Comparison of ENCODE assay signal across 8 cellular contexts in the genomic region with DNA sequence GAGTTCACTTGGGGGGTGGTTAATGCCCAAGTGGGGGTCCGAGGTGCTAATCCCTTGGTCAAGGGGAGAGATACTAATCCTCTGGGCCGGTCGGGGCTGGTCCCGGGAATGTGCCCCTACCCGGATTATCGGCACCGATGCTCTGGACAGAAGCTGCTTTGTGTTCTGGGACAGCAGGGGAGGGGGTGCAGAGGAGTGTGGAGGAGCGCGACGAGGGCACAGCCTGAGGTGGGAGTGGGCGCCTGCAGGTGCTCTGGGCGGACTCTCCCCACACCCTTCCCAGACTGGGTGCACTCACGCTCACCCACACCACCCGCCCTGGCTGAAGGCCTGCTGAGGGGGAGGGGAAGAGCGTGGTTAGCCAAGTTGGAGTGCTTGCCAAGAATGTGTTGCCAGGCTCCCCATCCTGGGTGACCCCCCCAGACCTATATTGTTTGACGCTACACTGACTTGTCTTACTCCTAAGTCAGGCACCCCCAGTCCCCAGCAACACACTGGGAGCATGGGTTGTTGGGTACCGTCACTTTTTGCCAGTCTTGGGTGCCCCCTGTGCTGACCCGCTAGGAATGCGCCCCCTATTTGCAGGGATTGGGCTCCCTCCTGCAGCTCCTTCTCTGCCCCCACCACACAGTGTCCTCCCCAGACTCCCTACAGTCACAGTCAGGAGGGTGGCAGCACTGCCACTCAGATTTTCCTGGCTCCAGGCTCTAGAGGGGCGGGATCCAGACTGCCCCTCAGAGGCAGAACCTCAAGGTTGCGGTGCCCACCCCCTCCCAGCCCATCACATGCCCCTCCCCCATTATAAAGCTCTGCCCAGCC. TPM values are rescaled to one million over a fixed set of nuclear protein-coding genes. Genes with fewer than 3 reads are reported as not detected.
DNase-seq lines count a peak whose midpoint lies in the region; ATAC-seq and TF ChIP-seq lines count a peak whose summit lies in the region.

No MANE protein-coding gene starts in this region.

- CTCF ChIA-PET in Caco-2 (lab: Charles Lee): interaction anchor here (0.6 to 1.7 kb wide), 3 partner anchors 32 to 179 kb away, joined by 4 to 7 read pairs (median 5); partner anchors contain the start of gene ABCB8

- DNase-seq in Caco-2: no peak
- DNase-seq in HT1080 (ENCODE audit: low read depth): peak; percentile 46
- DNase-seq in activated T-cell treated with anti-CD3 and anti-CD28 coated beads, Interleukin-2, amount 50 U/mL, for 72 hours: no peak
- no peak for DNase-seq in glutamatergic neuron
- DNase-seq in putamen (ENCODE audit: low spot score): peak; percentile 63
- no peak for DNase-seq in GM19240 (ENCODE audit: insufficient read length, low spot score)

- POLR2A ChIA-PET in Caco-2 (lab: Charles Lee): interaction anchor here (0.5 kb wide), 1 partner anchor 55 kb away, joined by 3 read pairs; no protein-coding TSS in a partner anchor

- ATAC-seq in activated T-cell treated with anti-CD3 and anti-CD28 coated beads, Interleukin-2, amount 50 U/mL, for 72 hours (replicated peaks in 1 of 2): no peak
- ATAC-seq in HG02798 (IDR thresholded peaks at IDR 0.05; ENCODE audit: poor library complexity, unreplicated experiment) (no peak), HG03025 (IDR thresholded peaks at IDR 0.05; ENCODE audit: low FRiP score, unreplicated experiment) (no peak)

- intact Hi-C loops in Caco-2 (cut with micrococcal nuclease; ENCODE audit: unreplicated experiment): no loop called here

- no peaks in the 10 kb centered on the region for H3K27me3 ChIP-seq in Caco-2 (replicated peaks; ENCODE audit: control insufficient read depth, insufficient read depth, low read length)

- H3K27me3 Mint-ChIP-seq in Caco-2 (ENCODE audit: insufficient read depth, unreplicated experiment): no peaks in the 10 kb centered on the region
- no peaks in the 10 kb centered on the region for H3K27me3 Mint-ChIP-seq in activated T-cell treated with anti-CD3 and anti-CD28 coated beads, Interleukin-2, amount 50 U/mL, for 72 hours (ENCODE audit: low read depth)
- peaks cover 19% of the 10 kb centered on the region for H3K27me3 Mint-ChIP-seq in glutamatergic neuron (ENCODE audit: unreplicated experiment)

- no peaks in the 10 kb centered on the region for H3K9me3 ChIP-seq in Caco-2

- H3K4me3 ChIP-seq in Caco-2 (ENCODE audit: low read depth, low read length): peak overlapping the region; percentile 59

- H3K27ac Mint-ChIP-seq in Caco-2 (ENCODE audit: unreplicated experiment) (peak overlapping the region; percentile 94), glutamatergic neuron (ENCODE audit: unreplicated experiment) (peak overlapping the region; percentile 78)
- no peak overlapping the region for H3K27ac Mint-ChIP-seq in activated T-cell treated with anti-CD3 and anti-CD28 coated beads, Interleukin-2, amount 50 U/mL, for 72 hours

- H3K4me3 Mint-ChIP-seq in Caco-2 (ENCODE audit: unreplicated experiment) (peak overlapping the region; percentile 95), glutamatergic neuron (ENCODE audit: unreplicated experiment) (peak overlapping the region; percentile 83)
- H3K4me3 Mint-ChIP-seq in activated T-cell treated with anti-CD3 and anti-CD28 coated beads, Interleukin-2, amount 50 U/mL, for 72 hours: peak overlapping the region; percentile 98

- peaks cover 30% of the 10 kb centered on the region for H3K4me1 ChIP-seq in Caco-2

- no TSS peak for BruUV-seq in Caco-2 (replicated peaks; lab: Mats Ljungman, UMichigan)

- H3K36me3 Mint-ChIP-seq in Caco-2 (ENCODE audit: insufficient read depth, unreplicated experiment) (peaks cover 47% of the 10 kb centered on the region), glutamatergic neuron (ENCODE audit: unreplicated experiment) (no peaks in the 10 kb centered on the region)
- H3K36me3 Mint-ChIP-seq in activated T-cell treated with anti-CD3 and anti-CD28 coated beads, Interleukin-2, amount 50 U/mL, for 72 hours (ENCODE audit: insufficient read depth in 2 of 2): peaks cover 0 to 5% of the 10 kb centered on the region in 2 donors

- H3K36me3 ChIP-seq in Caco-2 (ENCODE audit: control insufficient read depth, insufficient read depth, low read length): peaks cover 4% of the 10 kb centered on the region

- H3K9me3 Mint-ChIP-seq in Caco-2 (ENCODE audit: unreplicated experiment): no peaks in the 10 kb centered on the region
- no peaks in the 10 kb centered on the region for H3K9me3 Mint-ChIP-seq in activated T-cell treated with anti-CD3 and anti-CD28 coated beads, Interleukin-2, amount 50 U/mL, for 72 hours
- H3K9me3 Mint-ChIP-seq in glutamatergic neuron (ENCODE audit: unreplicated experiment): peaks cover 9% of the 10 kb centered on the region

- peaks cover 25% of the 10 kb centered on the region for H3K4me1 Mint-ChIP-seq in Caco-2 (ENCODE audit: low read depth, unreplicated experiment)
- H3K4me1 Mint-ChIP-seq in activated T-cell treated with anti-CD3 and anti-CD28 coated beads, Interleukin-2, amount 50 U/mL, for 72 hours (ENCODE audit: low read depth): peaks cover 41% of the 10 kb centered on the region
- peaks cover 21% of the 10 kb centered on the region for H3K4me1 Mint-ChIP-seq in glutamatergic neuron (ENCODE audit: low read depth, unreplicated experiment)

- no peak for TF ChIP-seq CTCF in Caco-2 (IDR thresholded peaks at IDR 0.05; ENCODE audit: insufficient read depth in 1 of 2, low read depth in 1 of 2, low read length in 1 of 2, severe bottlenecking in 1 of 2, unreplicated experiment in 1 of 2)
- no peak for TF ChIP-seq CTCF in glutamatergic neuron (IDR thresholded peaks at IDR 0.05; ENCODE audit: partially characterized antibody, unreplicated experiment)

RNA-seq across cellular contexts. Expression of gene SLC4A2, which starts 1.2 kb away (rescaled TPM):
- total RNA-seq in Caco-2 (2022) (249 and 255 TPM in 2 replicates), glutamatergic neuron (ENCODE audit: unreplicated experiment) (99.4 TPM)
- total RNA-seq in HT1080 (2014; rRNA removed; shearing (Covaris generic)): 121 and 146 TPM in 2 replicates
- 61.8 and 65.8 TPM in 2 replicates for polyA plus RNA-seq in HT1080 (2015; cell fraction: cytosol; rRNA removed)
- polyA plus RNA-seq in HT1080 (2015; cell fraction: nucleus; rRNA removed): 172 and 211 TPM in 2 replicates
- 10 to 100 TPM; 73.7 to 75.6 TPM for total RNA-seq in activated T-cell treated with anti-CD3 and anti-CD28 coated beads, Interleukin-2, amount 50 U/mL, for 72 hours

RNA-seq across cellular contexts. Expression of gene CDK5, which starts 2.9 kb away (rescaled TPM):
- 23.8 and 25.2 TPM in 2 replicates for total RNA-seq in Caco-2 (2022)
- total RNA-seq in HT1080 (2014; rRNA removed; shearing (Covaris generic)): 67.8 and 70.2 TPM in 2 replicates
- polyA plus RNA-seq in HT1080 (2015; cell fraction: cytosol; rRNA removed): 34.2 and 35.8 TPM in 2 replicates
- polyA plus RNA-seq in HT1080 (2015; cell fraction: nucleus; rRNA removed): 16.9 and 19.1 TPM in 2 replicates
- 10 to 100 TPM in 1 of 2 donors, 1 to 10 TPM in 1; 9.4 to 11.6 TPM for total RNA-seq in activated T-cell treated with anti-CD3 and anti-CD28 coated beads, Interleukin-2, amount 50 U/mL, for 72 hours
- total RNA-seq in glutamatergic neuron (ENCODE audit: unreplicated experiment): 52.9 TPM

RNA-seq across cellular contexts. Expression of gene ASIC3, which starts 12.3 kb away (rescaled TPM):
- 0.70 and 1.1 TPM in 2 replicates for total RNA-seq in Caco-2 (2022)
- total RNA-seq in HT1080 (2014; rRNA removed; shearing (Covaris generic)): 0.45 TPM in 1 of 2 replicates, not detected in the other
- polyA plus RNA-seq in HT1080 (2015; cell fraction: cytosol; rRNA removed): 0.28 and 2.1 TPM in 2 replicates
- 9.4 and 12.3 TPM in 2 replicates for polyA plus RNA-seq in HT1080 (2015; cell fraction: nucleus; rRNA removed)
- total RNA-seq in activated T-cell treated with anti-CD3 and anti-CD28 coated beads, Interleukin-2, amount 50 U/mL, for 72 hours: 10 to 100 TPM; 14.4 to 15.7 TPM
- 10.8 TPM for total RNA-seq in glutamatergic neuron (ENCODE audit: unreplicated experiment)

RNA-seq across cellular contexts. Expression of gene FASTK, which starts 20.0 kb away (rescaled TPM):
- total RNA-seq in Caco-2 (2022) (114 and 119 TPM in 2 replicates), glutamatergic neuron (ENCODE audit: unreplicated experiment) (64.7 TPM)
- 86.5 and 100 TPM in 2 replicates for total RNA-seq in HT1080 (2014; rRNA removed; shearing (Covaris generic))
- polyA plus RNA-seq in HT1080 (2015; cell fraction: cytosol; rRNA removed): 61.9 and 80.7 TPM in 2 replicates
- polyA plus RNA-seq in HT1080 (2015; cell fraction: nucleus; rRNA removed): 301 and 312 TPM in 2 replicates
- 10 to 100 TPM; 55.4 to 59.8 TPM for total RNA-seq in activated T-cell treated with anti-CD3 and anti-CD28 coated beads, Interleukin-2, amount 50 U/mL, for 72 hours

RNA-seq across cellular contexts. Expression of gene TMUB1, which starts 22.7 kb away (rescaled TPM):
- total RNA-seq in Caco-2 (2022) (68.1 and 75.0 TPM in 2 replicates), glutamatergic neuron (ENCODE audit: unreplicated experiment) (45.7 TPM)
- 66.3 and 85.1 TPM in 2 replicates for total RNA-seq in HT1080 (2014; rRNA removed; shearing (Covaris generic))
- polyA plus RNA-seq in HT1080 (2015; cell fraction: cytosol; rRNA removed): 64.5 and 88.0 TPM in 2 replicates
- polyA plus RNA-seq in HT1080 (2015; cell fraction: nucleus; rRNA removed): 52.3 and 55.8 TPM in 2 replicates
- total RNA-seq in activated T-cell treated with anti-CD3 and anti-CD28 coated beads, Interleukin-2, amount 50 U/mL, for 72 hours: 10 to 100 TPM; 67.3 to 68.5 TPM

Comparison
In these comparisons a context has a peak if more than half of its experiments do, and no peak if none do; other contexts are left out.
1. DNase-seq: peak in HT1080 (single experiment) and putamen (single experiment); none in Caco-2 (0 of 2), activated T-cell treated with anti-CD3 and anti-CD28 coated beads, Interleukin-2, amount 50 U/mL, for 72 hours (0 of 2), glutamatergic neuron (single experiment) and GM19240 (single experiment).
2. Peak in every context shown above with its lines, with median percentiles within 50 percentile points of each other: H3K4me3 Mint-ChIP-seq.